In genomic region chr5:3825888-3826465, GRCh38 we compare ENCODE assay signal across 19 cellular contexts.
"Had no signal": no experiment of that assay in that cellular context is flagged by ENCODE, and none has a peak within 500 bp of the region (broad histone marks: within the 10 kb centered on the region; RNA-seq: fewer than 3 reads in every experiment).

No MANE protein-coding gene starts in this region.

- H3K27me3 ChIP-seq: ascending aorta, ovary had no signal

- H3K9ac ChIP-seq: SK-N-SH had no signal

- DNase-seq: activated CD4-positive, alpha-beta T cell treated with anti-CD3 and anti-CD28 coated beads, Interleukin-2, amount 10 ng/mL, durations not matched to agents 24 days and 14 days; activated CD4-positive, CD25-positive, alpha-beta regulatory T cell; activated CD8-positive, alpha-beta T cell treated with anti-CD3 and anti-CD28 coated beads, Interleukin-2, amount 10 ng/mL, durations not matched to agents 7 days and 5 days; activated naive CD4-positive, alpha-beta T cell treated with anti-CD3 and anti-CD28 coated beads, Interleukin-2, amount 50 U/mL, for 16 hours; activated T-cell treated with anti-CD3 and anti-CD28 coated beads, Interleukin-2, amount 50 U/mL, for 24 hours; caudate nucleus; dorsolateral prefrontal cortex; foreskin melanocyte; islet precursor cell; left colon; naive B cell; ovary; SK-N-SH; stimulated activated CD4-positive, alpha-beta T cell treated with anti-CD3 and anti-CD28 coated beads, Interleukin-4, amount 100 ng/mL, for 4 hours had no signal

- H3K27ac ChIP-seq: ascending aorta, dorsolateral prefrontal cortex, ovary had no signal

- H3K9me3 ChIP-seq: ascending aorta, ovary, SK-N-SH had no signal

- H3K36me3 ChIP-seq: ascending aorta, ovary had no signal

- H3K4me3 ChIP-seq: ascending aorta, dorsolateral prefrontal cortex, lung, ovary, smooth muscle cell had no signal

- H3K4me2 ChIP-seq: SK-N-SH, smooth muscle cell had no signal

- ATAC-seq: activated CD8-positive, alpha-beta T cell treated with anti-CD3 and anti-CD28 coated beads, Interleukin-2, amount 10 ng/mL, durations not matched to agents 7 days and 5 days; left colon; sciatic nerve; stimulated activated memory B cell treated with anti-CD40 and anti-IgM and Interleukin-4, amounts not matched to agents 10 μg/mL and 1 μg/mL and 100 μg/mL, for 72 hours had no signal

- H3K4me1 ChIP-seq: ascending aorta had no signal
